Comparison of ENCODE assay signal across 15 cellular contexts in genomic region chr12:53820503-53820902, GRCh38.
A peak's percentile ranks its signal among the peaks of the same experiment; 100 is the strongest.
DNase-seq lines count a peak whose midpoint lies in the region; ATAC-seq, FAIRE-seq and TF ChIP-seq lines count a peak whose summit lies in the region.
"Had no signal": no experiment of that assay in that cellular context is flagged by ENCODE, and none has a peak within 500 bp of the region (broad histone marks: within the 10 kb centered on the region; RNA-seq: fewer than 3 reads in every experiment).

No MANE protein-coding gene starts in this region.

- FAIRE-seq in urothelium cell line (lab: Jason Lieb, UNC) = no peak

- peaks cover 4% of the 10 kb centered on the region for H3F3A ChIP-seq in PC-3 (ENCODE audit: low read length, unreplicated experiment)

- no peaks in the 10 kb centered on the region for H3K36me3 ChIP-seq in PC-3 (ENCODE audit: low read depth, low read length)
- H3K36me3 ChIP-seq: esophagus squamous epithelium, spleen had no signal

- H4K20me1 ChIP-seq in PC-3 (ENCODE audit: low read length) = no peaks in the 10 kb centered on the region

- ATAC-seq in PC-3 = peak; percentile 23; the same call in 1 of the 2 replicates
- ATAC-seq in GM21360 (IDR thresholded peaks at IDR 0.05; ENCODE audit: unreplicated experiment) = no peak

- no peaks in the 10 kb centered on the region for H3K9me2 ChIP-seq in PC-3 (replicated peaks; ENCODE audit: low read length)

- CTCF ChIA-PET in PC-3 (lab: Charles Lee) = no interaction called here

- no TSS peak for BruUV-seq in PC-3 (replicated peaks; lab: Mats Ljungman, UMichigan)

- no peak overlapping the region; the same call in 1 of the 2 replicates for H3K4me2 ChIP-seq in PC-3 (ENCODE audit: low read length)

- no peaks in the 10 kb centered on the region for H3K9me3 ChIP-seq in PC-3 (ENCODE audit: low read length)
- H3K9me3 ChIP-seq: esophagus squamous epithelium, spleen had no signal

- peak; percentile 24 for DNase-seq in NCI-H82 (lab: John Stamatoyannopoulos, UW)
- DNase-seq in NCI-H82 treated with DMSO at 0.1 percent for 48 hours (lab: John Stamatoyannopoulos, UW; ENCODE audit: unreplicated experiment) = no peak
- peak; percentile 79 for DNase-seq in PC-3
- peak; percentile 77 for DNase-seq in fibroblast of mammary gland (ENCODE audit: low read depth)
- DNase-seq in urothelium cell line (ENCODE audit: low spot score) = peak; percentile 37
- DNase-seq in NCI-H2171 (lab: John Stamatoyannopoulos, UW) = no peak
- DNase-seq in NCI-H187 treated with DMSO at 0.1 percent for 48 hours (lab: John Stamatoyannopoulos, UW) = no peak
- DNase-seq: activated CD4-positive, alpha-beta memory T cell treated with anti-CD3 and anti-CD28 coated beads, Interleukin-2, amount 10 ng/mL, durations not matched to agents 7 days and 5 days; anterior cingulate cortex; dermis blood vessel endothelial cell; esophagus squamous epithelium; NCI-H1436; SHP77 treated with DMSO at 0.1 percent for 48 hours; spleen had no signal

- intact Hi-C loops in PC-3 (cut with micrococcal nuclease) = no loop called here

- peak overlapping the region; percentile 39 for H2AFZ ChIP-seq in PC-3 (ENCODE audit: low read length)

- H3K79me2 ChIP-seq in PC-3 (ENCODE audit: low read length) = no peaks in the 10 kb centered on the region

- no peaks in the 10 kb centered on the region for H3K27me3 ChIP-seq in PC-3 (ENCODE audit: low read length)

- H3K9ac ChIP-seq in PC-3 (ENCODE audit: low read length) = no peak overlapping the region

- peaks cover 26% of the 10 kb centered on the region for H3K4me1 ChIP-seq in PC-3 (ENCODE audit: insufficient read depth, low read length)
- H3K4me1 ChIP-seq: esophagus squamous epithelium, spleen had no signal

- POLR2A ChIA-PET in PC-3 (lab: Charles Lee; ENCODE audit: unreplicated experiment) = no interaction called here

- H3K4me3 ChIP-seq in PC-3 (ENCODE audit: low read length) = no peak overlapping the region
- H3K4me3 ChIP-seq in fibroblast of mammary gland (ENCODE audit: control insufficient read depth, low read depth, low read length) = no peak overlapping the region
- H3K4me3 ChIP-seq: esophagus squamous epithelium, spleen had no signal

- no peak overlapping the region for H3K27ac ChIP-seq in PC-3 (ENCODE audit: low read length)
- H3K27ac ChIP-seq: esophagus squamous epithelium, spleen had no signal

- TF ChIP-seq CTCF in PC-3 (conservative IDR thresholded peaks at IDR 0.05; ENCODE audit: low read depth, low read length) (no peak), fibroblast of mammary gland (conservative IDR thresholded peaks at IDR 0.05; ENCODE audit: control insufficient read depth, insufficient read depth, low read depth, low read length) (no peak)

Comparison
In these comparisons a context has a peak if more than half of its experiments do, and no peak if none do; other contexts are left out.
1. DNase-seq: peak in NCI-H82 (single experiment), PC-3 (single experiment), fibroblast of mammary gland (single experiment) and urothelium cell line (single experiment); none in NCI-H82 treated with DMSO at 0.1 percent for 48 hours (single experiment), NCI-H2171 (single experiment) and NCI-H187 treated with DMSO at 0.1 percent for 48 hours (single experiment).